ENCODE assay signal across 10 cellular contexts in the genomic region with DNA sequence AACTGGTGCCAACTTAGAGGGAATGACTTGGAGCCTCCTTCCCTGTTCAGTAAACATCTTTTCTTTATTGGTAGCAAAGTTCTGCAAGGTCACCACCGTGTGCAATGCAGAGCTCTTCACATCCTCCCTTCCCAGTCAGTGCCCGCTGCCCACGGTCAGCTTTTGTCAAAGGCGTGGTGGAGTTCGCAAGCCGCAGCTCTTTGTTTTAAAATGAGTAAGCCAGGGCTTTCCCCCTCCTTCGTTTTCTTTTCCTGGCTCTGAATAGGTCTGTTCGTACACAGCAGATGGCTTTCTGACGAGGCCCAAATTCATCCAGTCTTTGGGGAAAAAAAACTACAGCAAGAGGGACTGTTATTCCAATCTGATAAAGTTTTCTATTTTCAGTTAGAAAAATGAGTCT.
DNase-seq lines count a peak whose midpoint lies in the region; ATAC-seq and TF ChIP-seq lines count a peak whose summit lies in the region.
"Had no signal": no experiment of that assay in that cellular context is flagged by ENCODE, and none has a peak within 500 bp of the region (broad histone marks: within the 10 kb centered on the region; RNA-seq: fewer than 3 reads in every experiment).

No MANE protein-coding gene starts in this region.

- no peak overlapping the region for H3K18ac ChIP-seq in mesendoderm (ENCODE audit: low read length)

- H3K36me3 Mint-ChIP-seq in stimulated activated memory B cell treated with anti-CD40 and anti-IgM and Interleukin-4, amounts not matched to agents 10 μg/mL and 1 μg/mL and 100 μg/mL, for 72 hours, result no peaks in the 10 kb centered on the region
- no peaks in the 10 kb centered on the region for H3K36me3 Mint-ChIP-seq in activated T-cell treated with anti-CD3 and anti-CD28 coated beads, Interleukin-2, amount 50 U/mL, for 24 hours (ENCODE audit: low read depth)
- H3K36me3 Mint-ChIP-seq: activated naive CD4-positive, alpha-beta T cell treated with anti-CD3 and anti-CD28 coated beads, Interleukin-2, amount 50 U/mL, for 72 hours had no signal

- intact Hi-C loops in colonic mucosa (cut with DNase I), result no loop called here

- H3K4me1 Mint-ChIP-seq in stimulated activated memory B cell treated with anti-CD40 and anti-IgM and Interleukin-4, amounts not matched to agents 10 μg/mL and 1 μg/mL and 100 μg/mL, for 72 hours, result peaks cover 8% of the 10 kb centered on the region
- peaks cover 6% of the 10 kb centered on the region for H3K4me1 Mint-ChIP-seq in activated T-cell treated with anti-CD3 and anti-CD28 coated beads, Interleukin-2, amount 50 U/mL, for 24 hours (ENCODE audit: low read depth)

- H2AK5ac ChIP-seq in mesendoderm (ENCODE audit: low read length), result no peak overlapping the region

- TF ChIP-seq CTCF in colonic mucosa (IDR thresholded peaks at IDR 0.05), result no peak

- H3K9me3 ChIP-seq in colonic mucosa, result no peaks in the 10 kb centered on the region
- H3K9me3 ChIP-seq: left lung had no signal

- no peak overlapping the region for H2BK120ac ChIP-seq in mesendoderm (ENCODE audit: low read depth, low read length)

- H3K4me1 ChIP-seq in colonic mucosa (peaks cover 4% of the 10 kb centered on the region), mesendoderm (ENCODE audit: control insufficient read depth, low read depth, low read length) (no peaks in the 10 kb centered on the region)
- H3K4me1 ChIP-seq: left lung had no signal

- H3K9me3 Mint-ChIP-seq in stimulated activated memory B cell treated with anti-CD40 and anti-IgM and Interleukin-4, amounts not matched to agents 10 μg/mL and 1 μg/mL and 100 μg/mL, for 72 hours, result no peaks in the 10 kb centered on the region
- no peaks in the 10 kb centered on the region for H3K9me3 Mint-ChIP-seq in activated T-cell treated with anti-CD3 and anti-CD28 coated beads, Interleukin-2, amount 50 U/mL, for 24 hours
- H3K9me3 Mint-ChIP-seq: activated naive CD4-positive, alpha-beta T cell treated with anti-CD3 and anti-CD28 coated beads, Interleukin-2, amount 50 U/mL, for 72 hours had no signal

- H3K4me2 ChIP-seq in mesendoderm (ENCODE audit: low read length), result no peak overlapping the region

- no peaks in the 10 kb centered on the region for H3K79me1 ChIP-seq in mesendoderm (ENCODE audit: low read length)

- ATAC-seq in GM19455 (IDR thresholded peaks at IDR 0.05; ENCODE audit: unreplicated experiment), result peak; percentile 50
- peak; percentile 92 for ATAC-seq in HG03095 (IDR thresholded peaks at IDR 0.05; ENCODE audit: unreplicated experiment)
- ATAC-seq in stimulated activated memory B cell treated with anti-CD40 and anti-IgM and Interleukin-4, amounts not matched to agents 10 μg/mL and 1 μg/mL and 100 μg/mL, for 72 hours, result peak; percentile 74
- ATAC-seq: left lung had no signal

- H3K9ac ChIP-seq in colonic mucosa (ENCODE audit: low read depth in 2 of 2, low read length in 2 of 2), result no peak overlapping the region
- no peak overlapping the region for H3K9ac ChIP-seq in mesendoderm (ENCODE audit: low read length)

- H3K4me3 ChIP-seq in colonic mucosa (no peak overlapping the region), mesendoderm (ENCODE audit: low read length) (no peak overlapping the region)
- H3K4me3 ChIP-seq: left lung had no signal

- WGBS in mesendoderm (ENCODE audit: extremely low coverage, insufficient coverage, low lambda C conversion rate), result no CpG with 5 or more reads among the region's 9 CpGs

- H2BK5ac ChIP-seq in mesendoderm (ENCODE audit: low read length), result no peak overlapping the region

- no peak overlapping the region for H3K56ac ChIP-seq in mesendoderm (ENCODE audit: low read length)

- no peak overlapping the region for H4K8ac ChIP-seq in mesendoderm (ENCODE audit: low read depth, low read length)

- H3K79me2 ChIP-seq in mesendoderm (ENCODE audit: control insufficient read depth, insufficient read depth, low read length), result no peaks in the 10 kb centered on the region

- H3K4ac ChIP-seq in mesendoderm (ENCODE audit: low read depth, low read length), result no peak overlapping the region

- H3K27me3 ChIP-seq in colonic mucosa, result no peaks in the 10 kb centered on the region
- H3K27me3 ChIP-seq in mesendoderm (ENCODE audit: insufficient read depth, low read length, poor library complexity), result no peaks in the 10 kb centered on the region
- H3K27me3 ChIP-seq: left lung had no signal

- no peak overlapping the region for H4K5ac ChIP-seq in mesendoderm (ENCODE audit: low read length)

- no peaks in the 10 kb centered on the region for H3K36me3 ChIP-seq in colonic mucosa
- H3K36me3 ChIP-seq in mesendoderm (ENCODE audit: control insufficient read depth, insufficient read depth, low read length), result no peaks in the 10 kb centered on the region
- H3K36me3 ChIP-seq: left lung had no signal

- H3K23ac ChIP-seq in mesendoderm (ENCODE audit: low read length), result no peak overlapping the region

- peak; percentile 60 for DNase-seq in colonic mucosa
- no peak for DNase-seq in caudate nucleus (lab: John Stamatoyannopoulos, UW)
- no peak for DNase-seq in mesendoderm
- no peak for DNase-seq in activated T-cell treated with anti-CD3 and anti-CD28 coated beads, Interleukin-2, amount 50 U/mL, for 24 hours
- DNase-seq: left lung, NCI-H82 had no signal

- H3K27ac ChIP-seq in colonic mucosa (peak overlapping the region; percentile 47), caudate nucleus (ENCODE audit: low read depth, low read length) (no peak overlapping the region), mesendoderm (ENCODE audit: low read depth, low read length) (no peak overlapping the region)
- H3K27ac ChIP-seq: left lung had no signal

- no peak overlapping the region for H2BK15ac ChIP-seq in mesendoderm (replicated peaks; ENCODE audit: low read depth)

- H3K27me3 Mint-ChIP-seq in stimulated activated memory B cell treated with anti-CD40 and anti-IgM and Interleukin-4, amounts not matched to agents 10 μg/mL and 1 μg/mL and 100 μg/mL, for 72 hours, result peaks cover 22% of the 10 kb centered on the region
- peaks cover 23% of the 10 kb centered on the region for H3K27me3 Mint-ChIP-seq in activated T-cell treated with anti-CD3 and anti-CD28 coated beads, Interleukin-2, amount 50 U/mL, for 24 hours

- H3K4me3 Mint-ChIP-seq in stimulated activated memory B cell treated with anti-CD40 and anti-IgM and Interleukin-4, amounts not matched to agents 10 μg/mL and 1 μg/mL and 100 μg/mL, for 72 hours, result peak overlapping the region; percentile 32
- no peak overlapping the region for H3K4me3 Mint-ChIP-seq in activated T-cell treated with anti-CD3 and anti-CD28 coated beads, Interleukin-2, amount 50 U/mL, for 24 hours

- no peak overlapping the region for H3K27ac Mint-ChIP-seq in stimulated activated memory B cell treated with anti-CD40 and anti-IgM and Interleukin-4, amounts not matched to agents 10 μg/mL and 1 μg/mL and 100 μg/mL, for 72 hours
- H3K27ac Mint-ChIP-seq in activated T-cell treated with anti-CD3 and anti-CD28 coated beads, Interleukin-2, amount 50 U/mL, for 24 hours, result no peak overlapping the region
- H3K27ac Mint-ChIP-seq: activated naive CD4-positive, alpha-beta T cell treated with anti-CD3 and anti-CD28 coated beads, Interleukin-2, amount 50 U/mL, for 72 hours had no signal
